16 cellular contexts compared by ENCODE assay signal in genomic region chr10:47957158-47957557, GRCh38. TPM values are rescaled to one million over a fixed set of nuclear protein-coding genes. Genes with fewer than 3 reads are reported as not detected.
DNase-seq lines count a peak whose midpoint lies in the region; ATAC-seq and TF ChIP-seq lines count a peak whose summit lies in the region.
"Not testable (repeated sequence)": the region's sequence is repeated elsewhere in the genome, so short reads cannot be mapped to it uniquely, and the experiment has no call there.
"Had no signal": no experiment of that assay in that cellular context is flagged by ENCODE, and none has a peak within 500 bp of the region (broad histone marks: within the 10 kb centered on the region; RNA-seq: fewer than 3 reads in every experiment).

No MANE protein-coding gene starts in this region.

- peak; percentile 0 for DNase-seq in AG20443 (ENCODE audit: low spot score)
- DNase-seq in coronary artery (ENCODE audit: low spot score) = peak; percentile 41
- DNase-seq in heart left ventricle = peak in 3 of 5 donors; percentile 17 to 41 (median 36)
- peak; percentile 52 for DNase-seq in left ventricle myocardium superior
- not testable (repeated sequence) for DNase-seq in lower lobe of right lung
- peak; percentile 37 for DNase-seq in spleen
- DNase-seq in aorta = peak in 1 of 2 donors; percentile 59

- H3K4me1 ChIP-seq in gastroesophageal sphincter; heart left ventricle; lower lobe of right lung; spleen; aorta (ENCODE audit: control insufficient read depth in 1 of 2, insufficient read depth in 2 of 2, low read length in 2 of 2): not testable (repeated sequence)

- intact Hi-C loops in heart left ventricle (cut with DNase I); left ventricle myocardium superior (cut with micrococcal nuclease); lower lobe of right lung (cut with DNase I); spleen (cut with DNase I; ENCODE audit: low total_unique reads); aorta (cut with DNase I): not testable (repeated sequence)

- not testable (repeated sequence) for H3K4me3 ChIP-seq in coronary artery; gastroesophageal sphincter; heart left ventricle; lower lobe of right lung; spleen; aorta (ENCODE audit: low read length in 2 of 2)

- not testable (repeated sequence) for H3K9me3 ChIP-seq in gastroesophageal sphincter; heart left ventricle; lower lobe of right lung; spleen; aorta (ENCODE audit: control insufficient read depth, low read length)

- 83 to 90% methylated on average over 2 to 7 of the region's 8 CpGs for WGBS in gastroesophageal sphincter (ENCODE audit: low coverage in 1 of 2), 2 donors
- WGBS in heart left ventricle, 4 donors = 71 to 76% (median 73%) methylated on average over 5 to 8 of the region's 8 CpGs
- WGBS in spleen, 5 donors = 80 to 91% (median 83%) methylated on average over 5 to 8 of the region's 8 CpGs
- 76 to 78% methylated on average over 8 of the region's 8 CpGs for WGBS in aorta, 2 donors

- not testable (repeated sequence) for TF ChIP-seq EP300 in gastroesophageal sphincter (IDR thresholded peaks at IDR 0.05)

- H3K27me3 ChIP-seq in gastroesophageal sphincter; heart left ventricle; lower lobe of right lung (ENCODE audit: low read depth); spleen (replicated peaks in 1 of 7); aorta (ENCODE audit: control insufficient read depth in 1 of 2, insufficient read depth in 2 of 2, low read length in 1 of 2): not testable (repeated sequence)

- TF ChIP-seq POLR2A in gastroesophageal sphincter (IDR thresholded peaks at IDR 0.05); heart left ventricle (IDR thresholded peaks at IDR 0.05); spleen (IDR thresholded peaks at IDR 0.05): not testable (repeated sequence)

- not testable (repeated sequence) for H3K27ac ChIP-seq in coronary artery; gastroesophageal sphincter; heart left ventricle; lower lobe of right lung; spleen; aorta (ENCODE audit: low read depth in 1 of 2, low read length in 2 of 2)

- ATAC-seq in gastroesophageal sphincter (peak; percentile 13), heart left ventricle (peak in 3 of 4 donors; percentile 32 to 69 (median 48)), left ventricle myocardium superior (peak; percentile 84), lower lobe of right lung (peak; percentile 21 to 31), aorta (ENCODE audit: low FRiP score) (peak; percentile 30)

- H3K36me3 ChIP-seq in gastroesophageal sphincter; heart left ventricle; lower lobe of right lung; spleen; aorta (ENCODE audit: control insufficient read depth in 1 of 2, insufficient read depth in 2 of 2, low read length in 1 of 2): not testable (repeated sequence)

- not testable (repeated sequence) for TF ChIP-seq CTCF in coronary artery (IDR thresholded peaks at IDR 0.05); gastroesophageal sphincter (IDR thresholded peaks at IDR 0.05); heart left ventricle (IDR thresholded peaks at IDR 0.05); lower lobe of right lung (IDR thresholded peaks at IDR 0.05); spleen (IDR thresholded peaks at IDR 0.05 in 8 of 11, conservative IDR thresholded peaks at IDR 0.05 in 3 of 11)

RNA-seq across cellular contexts. Expression of gene NPY4R2, which starts 38.7 kb away (rescaled TPM):
- total RNA-seq in gastroesophageal sphincter (under 1 TPM in 1 of 4 donors, not detected in 3; 0.15 TPM), heart left ventricle (not detected), left ventricle myocardium superior (not detected), lower lobe of right lung (1.9 TPM), spleen (not detected), aorta (not detected)
- polyA plus RNA-seq in heart left ventricle (not detected), spleen (not detected), aorta (not detected)
- total RNA-seq: CD4-positive, alpha-beta T cell; CD8-positive, alpha-beta memory T cell; GM12878; GM23248; H1 had no signal
- polyA plus RNA-seq: CD14-positive monocyte; CD8-positive, alpha-beta memory T cell; GM12878; GM23248 had no signal

RNA-seq across cellular contexts. Expression of gene FAM25C, which starts 42.4 kb away (rescaled TPM):
- total RNA-seq in gastroesophageal sphincter = not detected
- total RNA-seq in heart left ventricle = not detected
- polyA plus RNA-seq in heart left ventricle = not detected
- not detected for total RNA-seq in left ventricle myocardium superior
- not detected for total RNA-seq in lower lobe of right lung
- total RNA-seq in spleen = not detected
- not detected for polyA plus RNA-seq in spleen
- total RNA-seq in aorta = not detected
- 10 to 100 TPM in 1 of 2 donors, not detected in 1; 41.1 TPM for polyA plus RNA-seq in aorta
- total RNA-seq: CD4-positive, alpha-beta T cell; CD8-positive, alpha-beta memory T cell; GM12878; GM23248; H1; H9 had no signal
- polyA plus RNA-seq: AG04450; CD14-positive monocyte; CD8-positive, alpha-beta memory T cell; GM12878; GM23248; H1 had no signal

Comparison
In these comparisons a context has a peak if more than half of its experiments do, and no peak if none do; other contexts are left out.
1. ATAC-seq: peak in every context shown above with its lines; median percentile 84 in left ventricle myocardium superior; 48 in heart left ventricle; 30 in aorta; 26 in lower lobe of right lung; 13 in gastroesophageal sphincter.